Comparison of ENCODE assay signal across 3 cellular contexts in genomic region chr19:5892772-5893275, GRCh38.
TF ChIP-seq lines count a peak whose summit lies in the region.

No MANE protein-coding gene starts in this region.

TF ChIP-seq in SK-N-SH, 30 proteins besides CTCF, POLR2A, EP300 and RAD21:
- TF ChIP-seq USF1 (IDR thresholded peaks at IDR 0.05; ENCODE audit: borderline replicate concordance, low read depth), result no peak
TF ChIP-seq in SK-N-SH: peak in this region for 0.

TF ChIP-seq in SK-N-SH treated with all-trans-retinoic acid at 6 μM for 48 hours, 23 proteins besides CTCF, POLR2A, EP300 and RAD21:
- TF ChIP-seq CSRNP3 (CRISPR knock-in tag; IDR thresholded peaks at IDR 0.05) (no peak), OSR1 (CRISPR knock-in tag; IDR thresholded peaks at IDR 0.05) (no peak), TOX (CRISPR knock-in tag; IDR thresholded peaks at IDR 0.05; ENCODE audit: borderline replicate concordance) (no peak), SNAI2 (CRISPR knock-in tag; IDR thresholded peaks at IDR 0.05) (no peak), PPARA (CRISPR knock-in tag; IDR thresholded peaks at IDR 0.05; ENCODE audit: borderline replicate concordance) (no peak), ZFP30 (CRISPR knock-in tag; IDR thresholded peaks at IDR 0.05) (no peak)

TF ChIP-seq in K562, 482 proteins besides CTCF, POLR2A, EP300 and RAD21:
- TF ChIP-seq POLR2B (IDR thresholded peaks at IDR 0.05; ENCODE audit: low read depth, partially characterized antibody) (peak; percentile 25), ELF1 (tag; IDR thresholded peaks at IDR 0.05) (no peak), KDM1A (IDR thresholded peaks at IDR 0.05) (peak in 1 of 2 experiments; percentile 49; a peak in 1 of 4 replicates), RBM25 (IDR thresholded peaks at IDR 0.05; ENCODE audit: low read depth, low read length, severe bottlenecking) (peak; percentile 13), EHMT2 (IDR thresholded peaks at IDR 0.05) (no peak), POLR2AphosphoS5 (IDR thresholded peaks at IDR 0.05; ENCODE audit: control insufficient read depth, insufficient read depth, low read depth, low read length) (peak; percentile 12; the same call in 1 of the 2 replicates), VEZF1 (CRISPR knock-in tag; IDR thresholded peaks at IDR 0.05) (0 out of 2 replicates have a peak, but pooled peaks have one; percentile 13), MEF2A (IDR thresholded peaks at IDR 0.05; ENCODE audit: control insufficient read depth, low read depth, low read length) (no peak), BCOR (IDR thresholded peaks at IDR 0.05) (no peak), ZNF23 (CRISPR knock-in tag; IDR thresholded peaks at IDR 0.05) (no peak), E2F8 (IDR thresholded peaks at IDR 0.05; ENCODE audit: low read depth, partially characterized antibody) (peak; percentile 4), E2F6 (IDR thresholded peaks at IDR 0.05; ENCODE audit: borderline replicate concordance in 1 of 2, extremely low read depth in 1 of 2, insufficient read depth in 1 of 2, insufficient read length in 1 of 2, low read depth in 1 of 2, low read length in 1 of 2, poor library complexity in 1 of 2, severe bottlenecking in 1 of 2) (peak in 1 of 2 experiments; percentile 12), HMG20A (CRISPR knock-in tag; conservative IDR thresholded peaks at IDR 0.05) (no peak), CTBP1 (IDR thresholded peaks at IDR 0.05; ENCODE audit: borderline replicate concordance) (0 out of 2 replicates have a peak, but pooled peaks have one; percentile 1), ZNF134 (CRISPR knock-in tag; conservative IDR thresholded peaks at IDR 0.05) (no peak)
